1 cellular context compared by ENCODE assay signal in genomic region chr1:222105393-222105737, GRCh38.
TF ChIP-seq lines count a peak whose summit lies in the region.

No MANE protein-coding gene starts in this region.

TF ChIP-seq in WTC11, 78 proteins besides CTCF, POLR2A, EP300 and RAD21 (continued from another document):
- TF ChIP-seq PREB (CRISPR knock-in tag; IDR thresholded peaks at IDR 0.05; ENCODE audit: borderline replicate concordance) (no peak), AFF4 (CRISPR knock-in tag; IDR thresholded peaks at IDR 0.05; ENCODE audit: borderline replicate concordance) (no peak), ZNF532 (CRISPR knock-in tag; IDR thresholded peaks at IDR 0.05; ENCODE audit: borderline replicate concordance) (no peak), GABPB1 (CRISPR knock-in tag; IDR thresholded peaks at IDR 0.05) (no peak), ZNF512 (CRISPR knock-in tag; IDR thresholded peaks at IDR 0.05; ENCODE audit: borderline replicate concordance) (no peak)
